In the genomic region with DNA sequence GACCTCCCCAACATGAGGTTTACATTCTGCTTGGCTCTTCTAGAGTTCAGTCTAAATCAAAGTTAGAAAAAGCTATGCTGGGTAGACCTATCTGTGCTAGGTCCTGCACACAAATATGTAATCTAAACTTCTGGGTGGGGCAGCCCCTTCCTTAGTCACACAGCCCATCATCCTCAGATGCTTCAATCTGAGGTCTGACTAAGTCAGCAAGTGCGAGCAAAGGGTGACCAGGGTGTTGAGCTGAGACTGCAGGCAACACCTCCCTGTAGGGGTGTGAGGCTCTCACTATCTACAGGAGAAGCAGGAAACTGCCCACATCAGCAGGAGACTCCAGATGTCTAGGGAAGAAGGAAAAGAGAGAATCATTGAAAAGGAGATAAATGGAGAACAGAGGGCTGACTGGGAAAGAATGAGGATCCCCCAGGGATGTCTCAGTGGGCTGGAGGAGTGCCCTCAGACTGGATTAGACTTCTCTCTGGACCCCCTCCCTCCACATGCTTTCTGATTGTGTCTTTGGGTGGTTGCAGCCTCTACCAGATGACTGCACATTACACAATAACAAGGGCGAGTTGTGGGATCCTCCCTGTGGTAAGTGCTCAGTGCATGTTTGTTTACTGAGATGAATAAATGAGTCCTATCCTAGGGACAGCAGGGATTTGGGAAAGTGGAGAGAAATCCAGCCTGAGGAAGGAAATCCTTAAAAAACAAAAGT, we compare ENCODE assay signal across 12 cellular contexts.
DNase-seq lines count a peak whose midpoint lies in the region; ATAC-seq lines count a peak whose summit lies in the region.
"Had no signal": no experiment of that assay in that cellular context is flagged by ENCODE, and none has a peak within 500 bp of the region (broad histone marks: within the 10 kb centered on the region; RNA-seq: fewer than 3 reads in every experiment).

No MANE protein-coding gene starts in this region.

- no peaks in the 10 kb centered on the region for H3K36me3 ChIP-seq in skeletal muscle tissue (ENCODE audit: control insufficient read depth in 3 of 3, insufficient read depth in 3 of 3, low read length in 3 of 3)
- no peaks in the 10 kb centered on the region for H3K36me3 ChIP-seq in CD4-positive, alpha-beta memory T cell (ENCODE audit: insufficient read depth, low read length)

- peaks cover 21% of the 10 kb centered on the region for H3K4me1 Mint-ChIP-seq in activated CD4-positive, alpha-beta memory T cell treated with anti-CD3 and anti-CD28 coated beads for 36 hours (ENCODE audit: low read depth)
- peaks cover 15% of the 10 kb centered on the region for H3K4me1 Mint-ChIP-seq in activated CD4-positive, alpha-beta memory T cell treated with anti-CD3 and anti-CD28 coated beads, Interleukin-2, amount 10 ng/mL, durations not matched to agents 7 days and 5 days
- H3K4me1 Mint-ChIP-seq in CD4-positive, alpha-beta memory T cell: peaks cover 1 to 27% (median 18%) of the 10 kb centered on the region in 4 donors
- H3K4me1 Mint-ChIP-seq: activated CD4-positive, alpha-beta T cell treated with anti-CD3 and anti-CD28 coated beads, Interleukin-2, amount 10 ng/mL, durations not matched to agents 24 days and 14 days; naive B cell had no signal

- peak; percentile 13 for ATAC-seq in Right ventricle myocardium superior (ENCODE audit: poor library complexity)

- POLR2A ChIA-PET in activated CD4-positive, alpha-beta memory T cell treated with anti-CD3 and anti-CD28 coated beads for 36 hours (lab: Charles Lee): no interaction called here
- POLR2A ChIA-PET in activated CD4-positive, alpha-beta memory T cell treated with anti-CD3 and anti-CD28 coated beads, Interleukin-2, amount 10 ng/mL, durations not matched to agents 7 days and 5 days (lab: Charles Lee): no interaction called here
- POLR2A ChIA-PET in CD4-positive, alpha-beta memory T cell (lab: Charles Lee; ENCODE audit: partially characterized antibody): interaction anchor here (1.6 kb wide), 1 partner anchor 14 kb away, joined by 5 read pairs; no protein-coding TSS in a partner anchor

- intact Hi-C loops in activated CD4-positive, alpha-beta memory T cell treated with anti-CD3 and anti-CD28 coated beads for 36 hours (cut with micrococcal nuclease): loop anchor here (1.0 kb wide), 2 partner anchors 7 to 11 kb away; no protein-coding TSS in a partner anchor
- intact Hi-C loops in Right ventricle myocardium superior (cut with DNase I): no loop called here
- intact Hi-C loops in CD4-positive, alpha-beta memory T cell (cut with micrococcal nuclease): no loop called here

- peak overlapping the region; percentile 26 for H3K27ac ChIP-seq in skeletal muscle tissue (ENCODE audit: low read depth, low read length)
- no peak overlapping the region for H3K27ac ChIP-seq in CD4-positive, alpha-beta memory T cell (ENCODE audit: low read depth, low read length)

- no peak overlapping the region for H3K4me3 Mint-ChIP-seq in activated CD4-positive, alpha-beta memory T cell treated with anti-CD3 and anti-CD28 coated beads for 36 hours
- H3K4me3 Mint-ChIP-seq in activated CD4-positive, alpha-beta memory T cell treated with anti-CD3 and anti-CD28 coated beads, Interleukin-2, amount 10 ng/mL, durations not matched to agents 7 days and 5 days: no peak overlapping the region
- peak overlapping the region in 1 of 8 donors; percentile 41 for H3K4me3 Mint-ChIP-seq in CD4-positive, alpha-beta memory T cell
- H3K4me3 Mint-ChIP-seq: activated CD4-positive, alpha-beta T cell treated with anti-CD3 and anti-CD28 coated beads, Interleukin-2, amount 10 ng/mL, durations not matched to agents 24 days and 14 days; naive B cell had no signal

- no peak overlapping the region for H3K4me3 ChIP-seq in skeletal muscle tissue (ENCODE audit: low read length in 3 of 3)
- no peak overlapping the region for H3K4me3 ChIP-seq in CD4-positive, alpha-beta memory T cell (ENCODE audit: low read length in 2 of 2)

- H3K9me3 ChIP-seq in skeletal muscle tissue (ENCODE audit: control insufficient read depth in 3 of 3, low read length in 3 of 3): no peaks in the 10 kb centered on the region
- H3K9me3 ChIP-seq in CD4-positive, alpha-beta memory T cell (ENCODE audit: control insufficient read depth in 1 of 2, low read length in 2 of 2): no peaks in the 10 kb centered on the region

- H3K27me3 ChIP-seq in skeletal muscle tissue (ENCODE audit: control insufficient read depth in 3 of 3, insufficient read depth in 3 of 3, low read length in 3 of 3): no peaks in the 10 kb centered on the region
- H3K27me3 ChIP-seq in CD4-positive, alpha-beta memory T cell (ENCODE audit: insufficient read depth, low read length): no peaks in the 10 kb centered on the region

- H3K27ac Mint-ChIP-seq in activated CD4-positive, alpha-beta memory T cell treated with anti-CD3 and anti-CD28 coated beads for 36 hours: no peak overlapping the region
- no peak overlapping the region for H3K27ac Mint-ChIP-seq in activated CD4-positive, alpha-beta memory T cell treated with anti-CD3 and anti-CD28 coated beads, Interleukin-2, amount 10 ng/mL, durations not matched to agents 7 days and 5 days
- H3K27ac Mint-ChIP-seq in CD4-positive, alpha-beta memory T cell: peak overlapping the region in 2 of 7 donors; percentile 2 to 72
- H3K27ac Mint-ChIP-seq: activated CD4-positive, alpha-beta T cell treated with anti-CD3 and anti-CD28 coated beads, Interleukin-2, amount 10 ng/mL, durations not matched to agents 24 days and 14 days had no signal

- H3K36me3 Mint-ChIP-seq in activated CD4-positive, alpha-beta memory T cell treated with anti-CD3 and anti-CD28 coated beads for 36 hours: no peaks in the 10 kb centered on the region
- no peaks in the 10 kb centered on the region for H3K36me3 Mint-ChIP-seq in activated CD4-positive, alpha-beta memory T cell treated with anti-CD3 and anti-CD28 coated beads, Interleukin-2, amount 10 ng/mL, durations not matched to agents 7 days and 5 days (ENCODE audit: low read depth)
- no peaks in the 10 kb centered on the region for H3K36me3 Mint-ChIP-seq in CD4-positive, alpha-beta memory T cell
- H3K36me3 Mint-ChIP-seq: naive B cell had no signal

- peaks cover 3% of the 10 kb centered on the region for H3K27me3 Mint-ChIP-seq in activated CD4-positive, alpha-beta memory T cell treated with anti-CD3 and anti-CD28 coated beads for 36 hours
- H3K27me3 Mint-ChIP-seq in activated CD4-positive, alpha-beta memory T cell treated with anti-CD3 and anti-CD28 coated beads, Interleukin-2, amount 10 ng/mL, durations not matched to agents 7 days and 5 days: peaks cover 6% of the 10 kb centered on the region
- peaks cover 0 to 7% of the 10 kb centered on the region in 2 donors for H3K27me3 Mint-ChIP-seq in CD4-positive, alpha-beta memory T cell

- no peak overlapping the region for H3K9ac ChIP-seq in skeletal muscle tissue (ENCODE audit: low read depth in 1 of 3, low read length in 3 of 3)

- no peaks in the 10 kb centered on the region for H3K9me3 Mint-ChIP-seq in activated CD4-positive, alpha-beta memory T cell treated with anti-CD3 and anti-CD28 coated beads for 36 hours
- no peaks in the 10 kb centered on the region for H3K9me3 Mint-ChIP-seq in activated CD4-positive, alpha-beta memory T cell treated with anti-CD3 and anti-CD28 coated beads, Interleukin-2, amount 10 ng/mL, durations not matched to agents 7 days and 5 days
- no peaks in the 10 kb centered on the region for H3K9me3 Mint-ChIP-seq in CD4-positive, alpha-beta memory T cell
- H3K9me3 Mint-ChIP-seq: activated CD4-positive, alpha-beta T cell treated with anti-CD3 and anti-CD28 coated beads, Interleukin-2, amount 10 ng/mL, durations not matched to agents 24 days and 14 days had no signal

- peaks cover 26 to 38% (median 32%) of the 10 kb centered on the region in 3 donors for H3K4me1 ChIP-seq in skeletal muscle tissue (ENCODE audit: control insufficient read depth in 3 of 3, insufficient read depth in 3 of 3, low read length in 3 of 3)
- H3K4me1 ChIP-seq in CD4-positive, alpha-beta memory T cell (ENCODE audit: insufficient read depth, low read length): no peaks in the 10 kb centered on the region

- CTCF ChIA-PET in activated CD4-positive, alpha-beta memory T cell treated with anti-CD3 and anti-CD28 coated beads for 36 hours (lab: Charles Lee): interaction anchor here (0.9 to 1.3 kb wide), 2 partner anchors 29 to 61 kb away, joined by 3 to 4 read pairs; no protein-coding TSS in a partner anchor
- CTCF ChIA-PET in activated CD4-positive, alpha-beta memory T cell treated with anti-CD3 and anti-CD28 coated beads, Interleukin-2, amount 10 ng/mL, durations not matched to agents 7 days and 5 days (lab: Charles Lee): interaction anchor here (1.6 kb wide), 1 partner anchor 29 kb away, joined by 3 read pairs; no protein-coding TSS in a partner anchor
- CTCF ChIA-PET in CD4-positive, alpha-beta memory T cell (lab: Charles Lee; ENCODE audit: partially characterized antibody): interaction anchor here (0.8 kb wide), 1 partner anchor 29 kb away, joined by 4 read pairs; no protein-coding TSS in a partner anchor

- DNase-seq in activated CD4-positive, alpha-beta memory T cell treated with anti-CD3 and anti-CD28 coated beads for 36 hours: peak; percentile 54
- DNase-seq in activated CD4-positive, alpha-beta memory T cell treated with anti-CD3 and anti-CD28 coated beads, Interleukin-2, amount 10 ng/mL, durations not matched to agents 7 days and 5 days: no peak
- DNase-seq in NCI-H226: peak; percentile 88
- DNase-seq in Right ventricle myocardium superior: no peak
- no peak for DNase-seq in CD4-positive, alpha-beta memory T cell
- DNase-seq in DMS79 (lab: John Stamatoyannopoulos, UW): no peak
- no peak for DNase-seq in NCI-H524 treated with DMSO at 0.1 percent for 48 hours (lab: John Stamatoyannopoulos, UW)
- DNase-seq: activated CD4-positive, alpha-beta T cell treated with anti-CD3 and anti-CD28 coated beads, Interleukin-2, amount 10 ng/mL, durations not matched to agents 24 days and 14 days; KBM-7; naive B cell; NCI-H187 treated with DMSO at 0.1 percent for 48 hours had no signal

Comparison
In these comparisons a context has a peak if more than half of its experiments do, and no peak if none do; other contexts are left out.
1. DNase-seq: peak in activated CD4-positive, alpha-beta memory T cell treated with anti-CD3 and anti-CD28 coated beads for 36 hours (single experiment) and NCI-H226 (single experiment); none in activated CD4-positive, alpha-beta memory T cell treated with anti-CD3 and anti-CD28 coated beads, Interleukin-2, amount 10 ng/mL, durations not matched to agents 7 days and 5 days (single experiment), Right ventricle myocardium superior (single experiment), CD4-positive, alpha-beta memory T cell (0 of 5), DMS79 (single experiment) and NCI-H524 treated with DMSO at 0.1 percent for 48 hours (single experiment).